8 cellular contexts compared by ENCODE assay signal in genomic region chr10:87503892-87504291, GRCh38. TPM values are rescaled to one million over a fixed set of nuclear protein-coding genes. Genes with fewer than 3 reads are reported as not detected.
A peak's percentile ranks its signal among the peaks of the same experiment; 100 is the strongest.
DNase-seq lines count a peak whose midpoint lies in the region; ATAC-seq and TF ChIP-seq lines count a peak whose summit lies in the region.

No MANE protein-coding gene starts in this region.

- peaks cover 33% of the 10 kb centered on the region for H3K4me1 Mint-ChIP-seq in CD8-positive, alpha-beta T cell (ENCODE audit: low read depth)
- H3K4me1 Mint-ChIP-seq in endothelial cell (ENCODE audit: unreplicated experiment) = peaks cover 21% of the 10 kb centered on the region

- 0 out of 2 replicates have a peak, but pooled peaks cover 2% of the 10 kb centered on the region for H3F3A ChIP-seq in OCI-LY1 (ENCODE audit: insufficient read depth, low read length)

- H2AFZ ChIP-seq in OCI-LY1 (ENCODE audit: low read length) = peak overlapping the region; percentile 86; the same call in 1 of the 2 replicates

- peak overlapping the region; percentile 94 for H3K4me3 ChIP-seq in CD8-positive, alpha-beta T cell (ENCODE audit: low read depth, low read length)
- peak overlapping the region; percentile 73 for H3K4me3 ChIP-seq in OCI-LY1 (ENCODE audit: low read depth, low read length, poor library complexity, severe bottlenecking)
- H3K4me3 ChIP-seq in ovary = peak overlapping the region; percentile 95

- no peaks in the 10 kb centered on the region for H3K79me2 ChIP-seq in OCI-LY1 (ENCODE audit: insufficient read depth, low read length)

- no peaks in the 10 kb centered on the region for H3K36me3 ChIP-seq in CD8-positive, alpha-beta T cell (ENCODE audit: insufficient read depth, low read length)
- no peaks in the 10 kb centered on the region for H3K36me3 ChIP-seq in OCI-LY1 (ENCODE audit: insufficient read depth, low read length)
- no peaks in the 10 kb centered on the region for H3K36me3 ChIP-seq in ovary

- no peaks in the 10 kb centered on the region for H3K9me3 Mint-ChIP-seq in CD8-positive, alpha-beta T cell
- H3K9me3 Mint-ChIP-seq in endothelial cell (ENCODE audit: unreplicated experiment) = no peaks in the 10 kb centered on the region

- peaks cover 18% of the 10 kb centered on the region for H3K4me1 ChIP-seq in CD8-positive, alpha-beta T cell (ENCODE audit: insufficient read depth, low read length)
- peaks cover 34% of the 10 kb centered on the region for H3K4me1 ChIP-seq in OCI-LY1 (ENCODE audit: insufficient read depth, low read length, severe bottlenecking)
- H3K4me1 ChIP-seq in ovary (ENCODE audit: insufficient read depth) = peaks cover 4% of the 10 kb centered on the region

- no peaks in the 10 kb centered on the region for H3K9me3 ChIP-seq in CD8-positive, alpha-beta T cell (ENCODE audit: low read length)
- H3K9me3 ChIP-seq in OCI-LY1 (ENCODE audit: low read length) (no peaks in the 10 kb centered on the region), ovary (no peaks in the 10 kb centered on the region)

- no peak overlapping the region for H3K27ac ChIP-seq in CD8-positive, alpha-beta T cell (ENCODE audit: low read depth, low read length)
- no peak overlapping the region for H3K27ac ChIP-seq in OCI-LY1 (ENCODE audit: low read depth, low read length, poor library complexity, severe bottlenecking)
- H3K27ac ChIP-seq in ovary = peak overlapping the region in 1 of 2 donors; percentile 87

- H3K27ac Mint-ChIP-seq in CD8-positive, alpha-beta T cell = peak overlapping the region; percentile 79
- H3K27ac Mint-ChIP-seq in endothelial cell (ENCODE audit: unreplicated experiment) = peak overlapping the region; percentile 85

- peaks cover 19% of the 10 kb centered on the region for H3K36me3 Mint-ChIP-seq in CD8-positive, alpha-beta T cell
- peaks cover 6% of the 10 kb centered on the region for H3K36me3 Mint-ChIP-seq in endothelial cell (ENCODE audit: low read depth, unreplicated experiment)

- DNase-seq in CD8-positive, alpha-beta T cell = no peak
- DNase-seq in endothelial cell (ENCODE audit: low spot score) (no peak), ovary (no peak), dermis blood vessel endothelial cell (no peak), mesenteric fat pad (ENCODE audit: low spot score) (no peak), pons (ENCODE audit: low spot score) (no peak)

- H3K9ac ChIP-seq in OCI-LY1 (ENCODE audit: low read length) = peak overlapping the region; percentile 64; the same call in 1 of the 2 replicates

- no peaks in the 10 kb centered on the region for H3K27me3 ChIP-seq in CD8-positive, alpha-beta T cell (ENCODE audit: insufficient read depth, low read length)
- H3K27me3 ChIP-seq in OCI-LY1 (ENCODE audit: insufficient read depth, low read length) (no peaks in the 10 kb centered on the region), ovary (no peaks in the 10 kb centered on the region)

- POLR2A ChIA-PET in CD8-positive, alpha-beta T cell (lab: Charles Lee) = no interaction called here

- TF ChIP-seq CTCF in CD8-positive, alpha-beta T cell (IDR thresholded peaks at IDR 0.05) = no peak
- no peak for TF ChIP-seq CTCF in OCI-LY1 (IDR thresholded peaks at IDR 0.05; ENCODE audit: low read length)
- no peak for TF ChIP-seq CTCF in endothelial cell (IDR thresholded peaks at IDR 0.05; ENCODE audit: unreplicated experiment)
- no peak for TF ChIP-seq CTCF in ovary (IDR thresholded peaks at IDR 0.05)

- CTCF ChIA-PET in CD8-positive, alpha-beta T cell (lab: Charles Lee) = interaction anchor here (0.8 kb wide), 1 partner anchor 64 kb away, joined by 3 read pairs; no protein-coding TSS in a partner anchor

- TF ChIP-seq POLR2A in ovary (IDR thresholded peaks at IDR 0.05) = no peak

- H3K9me2 ChIP-seq in OCI-LY1 (ENCODE audit: low read depth, low read length) = no peaks in the 10 kb centered on the region

- intact Hi-C loops in CD8-positive, alpha-beta T cell (cut with DNase I, micrococcal nuclease) = no loop called here
- intact Hi-C loops in ovary (cut with DNase I) = no loop called here

- no peaks in the 10 kb centered on the region for H4K20me1 ChIP-seq in OCI-LY1 (ENCODE audit: insufficient read depth, low read length)

- no peak for ATAC-seq in CD8-positive, alpha-beta T cell
- no peak for ATAC-seq in HG03175 (IDR thresholded peaks at IDR 0.05; ENCODE audit: unreplicated experiment)

- TF ChIP-seq EP300 in ovary (IDR thresholded peaks at IDR 0.05) = no peak

- H3K27me3 Mint-ChIP-seq in CD8-positive, alpha-beta T cell (ENCODE audit: low read depth) = no peaks in the 10 kb centered on the region
- H3K27me3 Mint-ChIP-seq in endothelial cell (ENCODE audit: unreplicated experiment) = no peaks in the 10 kb centered on the region

- 47 to 70% (median 50%) methylated on average over 6 of the region's 6 CpGs for WGBS in ovary, 3 donors

- peak overlapping the region; percentile 86 for H3K4me3 Mint-ChIP-seq in CD8-positive, alpha-beta T cell
- H3K4me3 Mint-ChIP-seq in endothelial cell (ENCODE audit: unreplicated experiment) = peak overlapping the region; percentile 95

- peak overlapping the region; percentile 80 for H3K4me2 ChIP-seq in OCI-LY1 (ENCODE audit: low read length)

RNA-seq across cellular contexts. Expression of gene MINPP1, which starts 0.8 kb away (rescaled TPM):
- under 1 TPM; 0.64 to 0.81 TPM for total RNA-seq in CD8-positive, alpha-beta T cell
- total RNA-seq in endothelial cell (ENCODE audit: unreplicated experiment) (39.5 TPM), ovary (10 to 100 TPM in 6 of 7 donors, 1 to 10 TPM in 1; 9.8 to 21.8 (median 12.3) TPM), dermis blood vessel endothelial cell (32.3 and 33.4 TPM in 2 replicates), mesenteric fat pad (12.1 TPM)
- 10 to 100 TPM; 10.1 to 13.8 TPM for polyA plus RNA-seq in ovary
